Comparison of ENCODE assay signal across 11 cellular contexts in genomic region chr17:7029659-7030058, GRCh38. TPM values are rescaled to one million over a fixed set of nuclear protein-coding genes. Genes with fewer than 3 reads are reported as not detected.
A peak's percentile ranks its signal among the peaks of the same experiment; 100 is the strongest.
DNase-seq lines count a peak whose midpoint lies in the region; ATAC-seq and TF ChIP-seq lines count a peak whose summit lies in the region.
"Had no signal": no experiment of that assay in that cellular context is flagged by ENCODE, and none has a peak within 500 bp of the region (broad histone marks: within the 10 kb centered on the region; RNA-seq: fewer than 3 reads in every experiment).

No MANE protein-coding gene starts in this region.

- intact Hi-C loops in mammary epithelial cell (cut with micrococcal nuclease): no loop called here

- no peaks in the 10 kb centered on the region for H3K27me3 ChIP-seq in mammary epithelial cell (ENCODE audit: insufficient read depth, low read length)

- no peaks in the 10 kb centered on the region for H3K9me3 ChIP-seq in mammary epithelial cell (replicated peaks; ENCODE audit: insufficient read depth, low read length)

- H2AFZ ChIP-seq in mammary epithelial cell (ENCODE audit: low read depth, low read length): peak overlapping the region; percentile 72

- no peaks in the 10 kb centered on the region for H3K79me2 ChIP-seq in mammary epithelial cell (ENCODE audit: insufficient read depth, low read length)

- CTCF ChIA-PET in mammary epithelial cell (lab: Charles Lee; ENCODE audit: low non-redundant PET): no interaction called here

- H3K27ac Mint-ChIP-seq in naive B cell: peak overlapping the region in 5 of 6 donors; percentile 62 to 90 (median 84)

- H3K4me3 ChIP-seq in mammary epithelial cell (replicated peaks in 1 of 3; ENCODE audit: insufficient read depth in 1 of 3, low read depth in 2 of 3, low read length in 3 of 3): no peak overlapping the region

- H3K9me3 Mint-ChIP-seq in naive B cell: no peaks in the 10 kb centered on the region

- H3K4me1 Mint-ChIP-seq in naive B cell: peaks cover 31 to 34% (median 32%) of the 10 kb centered on the region in 3 donors

- no peak for TF ChIP-seq CTCF in mammary epithelial cell (conservative IDR thresholded peaks at IDR 0.05 in 1 of 2, IDR thresholded peaks at IDR 0.05 in 1 of 2; ENCODE audit: extremely low read depth in 1 of 2, insufficient read depth in 1 of 2, low read depth in 1 of 2, low read length in 2 of 2)

- H3K27me3 Mint-ChIP-seq in naive B cell: no peaks in the 10 kb centered on the region

- peak overlapping the region; percentile 46 to 87 (median 74) for H3K4me3 Mint-ChIP-seq in naive B cell

- 53% methylated on average over 6 of the region's 8 CpGs for WGBS in mammary epithelial cell (ENCODE audit: low coverage, missing lambda C conversion rate)

- H4K20me1 ChIP-seq in mammary epithelial cell (ENCODE audit: insufficient read depth, low read length): no peaks in the 10 kb centered on the region

- H3K4me1 ChIP-seq in mammary epithelial cell (ENCODE audit: insufficient read depth, low read length): peaks cover 5% of the 10 kb centered on the region

- DNase-seq in DMS53 (lab: John Stamatoyannopoulos, UW): peak; percentile 70
- peak; percentile 37 for DNase-seq in T follicular helper cell (ENCODE audit: low read depth)
- DNase-seq in mammary epithelial cell: no peak
- DNase-seq in naive B cell: peak; percentile 28
- DNase-seq in HPDE6-E6E7 (ENCODE audit: extremely low spot score): no peak
- no peak for DNase-seq in retina
- DNase-seq: DMS 273 treated with DMSO at 0.1 percent for 48 hours had no signal

- no peaks in the 10 kb centered on the region for H3K36me3 Mint-ChIP-seq in naive B cell

- H3K36me3 ChIP-seq in mammary epithelial cell (ENCODE audit: insufficient read depth, low read length): no peaks in the 10 kb centered on the region

- BruUV-seq in mammary epithelial cell (replicated peaks; lab: Mats Ljungman, UMichigan): no TSS peak

- H3K9ac ChIP-seq in mammary epithelial cell (ENCODE audit: insufficient read depth, low read length): no peak overlapping the region

- dilution Hi-C loops in mammary epithelial cell (cut with HindIII; ENCODE audit: low sequenced_read_pairs): no loop called here

- ATAC-seq in naive B cell (ENCODE audit: low read depth in 2 of 2) (peak; percentile 77 to 82), HG03565 (IDR thresholded peaks at IDR 0.05; ENCODE audit: unreplicated experiment) (no peak), GM18909 (IDR thresholded peaks at IDR 0.05; ENCODE audit: poor library complexity, unreplicated experiment) (no peak)

- in situ Hi-C loops in mammary epithelial cell (cut with MboI; ENCODE audit: low sequenced_read_pairs in 2 of 2): no loop called here

- no peak overlapping the region for H3K27ac ChIP-seq in mammary epithelial cell (ENCODE audit: insufficient read depth, low read depth, low read length)

- H3K4me2 ChIP-seq in mammary epithelial cell (ENCODE audit: insufficient read depth, low read depth, low read length): no peak overlapping the region

RNA-seq across cellular contexts. Expression of gene SLC16A13, which starts 6.2 kb away (rescaled TPM):
- total RNA-seq in mammary epithelial cell: 10 to 100 TPM in 1 of 2 donors, 1 to 10 TPM in 1; 2.7 to 11.9 TPM
- polyA plus RNA-seq in mammary epithelial cell (10.1 TPM), naive B cell (ENCODE audit: low read depth in 6 of 6) (1 to 10 TPM in 5 of 6 donors, under 1 TPM in 1; 0.66 to 3.0 (median 2.4) TPM)
- polyA minus RNA-seq in mammary epithelial cell: 12.4 TPM

RNA-seq across cellular contexts. Expression of gene BCL6B, which starts 6.8 kb away (rescaled TPM):
- total RNA-seq in mammary epithelial cell: not detected
- polyA plus RNA-seq in mammary epithelial cell (not detected), naive B cell (ENCODE audit: low read depth in 6 of 6) (under 1 TPM in 3 of 6 donors, not detected in 3; 0.21 to 0.36 (median 0.29) TPM)
- polyA minus RNA-seq in mammary epithelial cell: not detected
- total RNA-seq: epithelial cell of proximal tubule, myocyte had no signal

RNA-seq across cellular contexts. Expression of gene SLC16A11, which starts 14.2 kb away (rescaled TPM):
- total RNA-seq in mammary epithelial cell: not detected
- polyA plus RNA-seq in mammary epithelial cell (not detected), naive B cell (ENCODE audit: low read depth in 6 of 6) (1 to 10 TPM in 5 of 6 donors, not detected in 1; 1.8 to 3.6 (median 2.3) TPM)
- not detected for polyA minus RNA-seq in mammary epithelial cell
- total RNA-seq: epithelial cell of proximal tubule had no signal

RNA-seq across cellular contexts. Expression of gene RNASEK, which starts 17.2 kb away (rescaled TPM):
- total RNA-seq in mammary epithelial cell: 100 to 1,000 TPM in 1 of 2 donors, 10 to 100 TPM in 1; 46.0 to 180 TPM
- polyA plus RNA-seq in mammary epithelial cell (187 TPM), naive B cell (ENCODE audit: low read depth in 6 of 6) (100 to 1,000 TPM; 678 to 895 (median 858) TPM)
- polyA minus RNA-seq in mammary epithelial cell: 404 TPM

RNA-seq across cellular contexts. Expression of gene ALOX12, which starts 33.8 kb away (rescaled TPM):
- total RNA-seq in mammary epithelial cell: not detected
- polyA plus RNA-seq in mammary epithelial cell: 0.53 TPM
- 3.7 TPM for polyA minus RNA-seq in mammary epithelial cell
- polyA plus RNA-seq in naive B cell (ENCODE audit: low read depth in 6 of 6): 1 to 10 TPM in 3 of 6 donors, under 1 TPM in 2, not detected in 1; 0.27 to 2.5 (median 1.4) TPM
- total RNA-seq: myocyte had no signal

Comparison
In these comparisons a context has a peak if more than half of its experiments do, and no peak if none do; other contexts are left out.
1. DNase-seq: peak in DMS53 (single experiment), T follicular helper cell (single experiment) and naive B cell (single experiment); none in mammary epithelial cell (single experiment), HPDE6-E6E7 (single experiment) and retina (single experiment).
2. ATAC-seq: peak in naive B cell (2 of 2); none in HG03565 (single experiment) and GM18909 (single experiment).